In the genomic region with DNA sequence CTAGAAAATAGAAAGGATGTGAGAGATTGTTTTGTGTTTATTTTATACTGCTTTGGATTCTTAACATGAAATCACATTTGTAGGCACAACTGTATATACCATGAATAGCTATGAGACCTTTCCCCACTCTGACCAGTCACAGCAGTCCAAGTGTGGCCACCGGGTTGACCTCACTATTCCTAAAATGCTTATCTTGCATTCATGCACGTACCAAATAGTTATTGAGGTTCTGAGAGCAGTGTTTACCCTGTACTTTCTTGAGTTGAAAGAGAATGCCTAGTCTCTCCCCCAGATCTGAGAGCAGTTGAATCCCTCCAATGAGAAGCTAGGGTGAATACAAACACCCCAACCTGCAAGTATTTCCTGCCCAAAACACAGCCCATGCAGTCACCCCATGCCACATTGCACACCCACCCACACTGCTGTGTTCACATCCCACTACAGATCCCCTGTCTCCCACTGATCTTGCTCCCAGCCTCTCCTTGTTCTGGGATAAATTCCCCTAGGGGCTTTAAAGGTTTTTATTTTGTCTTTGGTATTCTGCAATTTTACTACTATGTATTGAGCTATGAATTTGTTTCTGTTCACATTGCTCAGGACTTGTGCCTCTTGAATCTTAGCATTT, we compare ENCODE assay signal across 1 cellular context.
TF ChIP-seq lines count a peak whose summit lies in the region.

No MANE protein-coding gene starts in this region.

TF ChIP-seq in IMR-90, 13 proteins besides CTCF, POLR2A, EP300 and RAD21:
- TF ChIP-seq SMC3 (IDR thresholded peaks at IDR 0.05; ENCODE audit: low read depth, low read length) (no peak), CHD1 (IDR thresholded peaks at IDR 0.05; ENCODE audit: low read depth, low read length) (no peak), MAFK (IDR thresholded peaks at IDR 0.05; ENCODE audit: low read depth, low read length) (peak; percentile 50)
TF ChIP-seq in IMR-90: peak in this region for 1.
